In the genomic region with DNA sequence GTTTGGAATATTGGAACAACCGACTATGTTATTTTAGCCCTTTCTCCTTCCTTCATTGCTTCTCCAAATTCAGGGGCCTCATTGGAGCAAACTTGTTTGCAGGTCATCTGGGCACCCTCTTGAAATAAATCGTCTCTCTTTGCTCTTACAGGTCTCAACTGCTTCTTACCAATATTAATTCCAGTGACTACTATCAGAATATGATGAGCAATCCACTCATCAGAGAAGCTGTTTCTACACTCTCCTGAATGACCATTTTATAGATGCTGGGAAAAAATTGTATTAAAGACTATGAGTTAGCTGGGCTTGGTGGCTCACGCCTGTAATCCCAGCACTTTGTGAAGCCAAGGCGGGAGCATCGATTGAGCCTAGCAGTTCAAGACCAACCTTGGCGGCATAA, we compare ENCODE assay signal across 10 cellular contexts. TPM values are rescaled to one million over a fixed set of nuclear protein-coding genes. Genes with fewer than 3 reads are reported as not detected.
DNase-seq lines count a peak whose midpoint lies in the region; ATAC-seq and TF ChIP-seq lines count a peak whose summit lies in the region.
"Had no signal": no experiment of that assay in that cellular context is flagged by ENCODE, and none has a peak within 500 bp of the region (broad histone marks: within the 10 kb centered on the region; RNA-seq: fewer than 3 reads in every experiment).

No MANE protein-coding gene starts in this region.

- TF ChIP-seq POLR2A in transverse colon (IDR thresholded peaks at IDR 0.05), result no peak

- peaks cover 8 to 20% (median 15%) of the 10 kb centered on the region in 4 donors for H3K4me1 ChIP-seq in transverse colon

- H3K36me3 ChIP-seq in transverse colon, result no peaks in the 10 kb centered on the region

- peak overlapping the region; percentile 62 for H3K27ac Mint-ChIP-seq in activated naive CD4-positive, alpha-beta T cell treated with anti-CD3 and anti-CD28 coated beads, Interleukin-2, amount 50 U/mL, for 24 hours
- H3K27ac Mint-ChIP-seq in activated naive CD8-positive, alpha-beta T cell treated with anti-CD3 and anti-CD28 coated beads for 36 hours, result peak overlapping the region; percentile 78
- peak overlapping the region; percentile 93 for H3K27ac Mint-ChIP-seq in memory B cell

- intact Hi-C loops in transverse colon (cut with DNase I; ENCODE audit: low total_unique reads), result no loop called here

- in situ Hi-C loops in transverse colon (cut with MboI; ENCODE audit: low pct_ligation_motif_present in 1 of 4, low pct_unique_long_range_greater_than_20kb in 1 of 4, low sequenced_read_pairs in 3 of 4), result no loop called here

- peaks cover 45% of the 10 kb centered on the region for H3K4me1 Mint-ChIP-seq in activated naive CD4-positive, alpha-beta T cell treated with anti-CD3 and anti-CD28 coated beads, Interleukin-2, amount 50 U/mL, for 24 hours
- peaks cover 38% of the 10 kb centered on the region for H3K4me1 Mint-ChIP-seq in activated naive CD8-positive, alpha-beta T cell treated with anti-CD3 and anti-CD28 coated beads for 36 hours
- peaks cover 17% of the 10 kb centered on the region for H3K4me1 Mint-ChIP-seq in memory B cell

- TF ChIP-seq CTCF in transverse colon (IDR thresholded peaks at IDR 0.05), result no peak

- TF ChIP-seq EP300 in transverse colon (IDR thresholded peaks at IDR 0.05; ENCODE audit: low read depth), result no peak

- no peaks in the 10 kb centered on the region for H3K36me3 Mint-ChIP-seq in activated naive CD4-positive, alpha-beta T cell treated with anti-CD3 and anti-CD28 coated beads, Interleukin-2, amount 50 U/mL, for 24 hours
- H3K36me3 Mint-ChIP-seq in activated naive CD8-positive, alpha-beta T cell treated with anti-CD3 and anti-CD28 coated beads for 36 hours, result peaks cover 12% of the 10 kb centered on the region
- no peaks in the 10 kb centered on the region for H3K36me3 Mint-ChIP-seq in memory B cell

- H3K9me3 ChIP-seq in transverse colon, result no peaks in the 10 kb centered on the region

- H3K27me3 ChIP-seq in transverse colon, result no peaks in the 10 kb centered on the region

- no peak for DNase-seq in activated naive CD4-positive, alpha-beta T cell treated with Interleukin-2 at 50 U/mL for 16 hours
- DNase-seq in activated naive CD8-positive, alpha-beta T cell treated with anti-CD3 and anti-CD28 coated beads for 36 hours, result no peak
- no peak for DNase-seq in memory B cell (ENCODE audit: low spot score in 2 of 2)
- DNase-seq in transverse colon, result no peak
- no peak for DNase-seq in middle frontal gyrus (ENCODE audit: extremely low spot score, low spot score)
- DNase-seq in stimulated activated CD8-positive, alpha-beta memory T cell treated with anti-CD3 and anti-CD28 coated beads, Interleukin-4, amount 100 ng/mL, for 48 hours, result no peak
- no peak for DNase-seq in COLO829 (ENCODE audit: low spot score)
- DNase-seq: NCI-H1436 treated with DMSO at 0.1 percent for 48 hours had no signal

- 70 to 87% methylated on average over 2 to 6 of the region's 6 CpGs for WGBS in transverse colon (ENCODE audit: low coverage in 1 of 2), 2 donors

- peak overlapping the region; percentile 41 for H3K4me3 Mint-ChIP-seq in activated naive CD4-positive, alpha-beta T cell treated with anti-CD3 and anti-CD28 coated beads, Interleukin-2, amount 50 U/mL, for 24 hours
- H3K4me3 Mint-ChIP-seq in activated naive CD8-positive, alpha-beta T cell treated with anti-CD3 and anti-CD28 coated beads for 36 hours, result peak overlapping the region; percentile 49
- H3K4me3 Mint-ChIP-seq in memory B cell, result peak overlapping the region; percentile 55

- no peaks in the 10 kb centered on the region for H3K27me3 Mint-ChIP-seq in activated naive CD4-positive, alpha-beta T cell treated with anti-CD3 and anti-CD28 coated beads, Interleukin-2, amount 50 U/mL, for 24 hours
- no peaks in the 10 kb centered on the region for H3K27me3 Mint-ChIP-seq in activated naive CD8-positive, alpha-beta T cell treated with anti-CD3 and anti-CD28 coated beads for 36 hours
- no peaks in the 10 kb centered on the region for H3K27me3 Mint-ChIP-seq in memory B cell
- H3K27me3 Mint-ChIP-seq: brain had no signal

- ATAC-seq in memory B cell (ENCODE audit: low read depth), result no peak

- peak overlapping the region; percentile 96 to 100 (median 98) for H3K27ac ChIP-seq in transverse colon

- H3K4me3 ChIP-seq in transverse colon, result peak overlapping the region in 1 of 4 donors; percentile 64

- no peaks in the 10 kb centered on the region for H3K9me3 Mint-ChIP-seq in activated naive CD4-positive, alpha-beta T cell treated with anti-CD3 and anti-CD28 coated beads, Interleukin-2, amount 50 U/mL, for 24 hours
- H3K9me3 Mint-ChIP-seq in activated naive CD8-positive, alpha-beta T cell treated with anti-CD3 and anti-CD28 coated beads for 36 hours, result peaks cover 6% of the 10 kb centered on the region
- H3K9me3 Mint-ChIP-seq in memory B cell, result no peaks in the 10 kb centered on the region

RNA-seq across cellular contexts. Expression of a gene that starts 12.5 kb away (rescaled TPM):
- total RNA-seq in activated naive CD8-positive, alpha-beta T cell treated with anti-CD3 and anti-CD28 coated beads for 36 hours, result 100 to 1,000 TPM; 530 to 544 TPM
- 100 to 1,000 TPM; 127 to 171 (median 155) TPM for total RNA-seq in transverse colon

RNA-seq across cellular contexts. Expression of a gene that starts 15.4 kb away (rescaled TPM):
- 1 to 10 TPM; 2.4 to 2.9 TPM for total RNA-seq in activated naive CD8-positive, alpha-beta T cell treated with anti-CD3 and anti-CD28 coated beads for 36 hours
- 10 to 100 TPM in 1 of 4 donors, 1 to 10 TPM in 3; 6.3 to 15.0 (median 7.9) TPM for total RNA-seq in transverse colon

RNA-seq across cellular contexts. Expression of a gene that starts 50.1 kb away (rescaled TPM):
- total RNA-seq in activated naive CD8-positive, alpha-beta T cell treated with anti-CD3 and anti-CD28 coated beads for 36 hours, result not detected
- total RNA-seq in transverse colon, result not detected
